In genomic region chr3:193836511-193836910, GRCh38 we compare ENCODE assay signal across 18 cellular contexts.
A peak's percentile ranks its signal among the peaks of the same experiment; 100 is the strongest.
DNase-seq lines count a peak whose midpoint lies in the region; ATAC-seq and TF ChIP-seq lines count a peak whose summit lies in the region.
"Had no signal": no experiment of that assay in that cellular context is flagged by ENCODE, and none has a peak within 500 bp of the region (broad histone marks: within the 10 kb centered on the region; RNA-seq: fewer than 3 reads in every experiment).

No MANE protein-coding gene starts in this region.

- H3K9ac ChIP-seq in mucosa of stomach (ENCODE audit: low read length) = peak overlapping the region; percentile 42

- H3K4me3 ChIP-seq in esophagus (ENCODE audit: low read depth in 1 of 2, low read length in 2 of 2) = peak overlapping the region; percentile 8 to 53
- no peak overlapping the region for H3K4me3 ChIP-seq in mucosa of stomach (ENCODE audit: low read length)
- peak overlapping the region in 1 of 2 donors; percentile 35 for H3K4me3 ChIP-seq in vagina
- H3K4me3 ChIP-seq: A549, HAP-1 had no signal

- no peak for TF ChIP-seq POLR2A in vagina (IDR thresholded peaks at IDR 0.05)

- CTCF ChIA-PET in WTC11 (lab: Charles Lee) = interaction anchor here (0.7 kb wide), 1 partner anchor 32 kb away, joined by 4 read pairs; no protein-coding TSS in a partner anchor

- 41 to 92% methylated on average over 1 to 2 of the region's 2 CpGs for WGBS in esophagus, 2 donors

- ATAC-seq in WTC11 (no peak), HG02623 (IDR thresholded peaks at IDR 0.05; ENCODE audit: unreplicated experiment) (no peak), T-helper 17 cell (no peak)
- ATAC-seq: A549, HepG2 had no signal

- H3K27ac ChIP-seq in esophagus (ENCODE audit: low read depth in 2 of 2, low read length in 1 of 2) (peak overlapping the region in 1 of 2 donors; percentile 92), vagina (peak overlapping the region; percentile 30)
- H3K27ac ChIP-seq: A549, C4-2B had no signal

- H3K4me1 ChIP-seq in esophagus (ENCODE audit: control insufficient read depth in 2 of 2, insufficient read depth in 2 of 2, low read length in 1 of 2) (peaks cover 3 to 20% of the 10 kb centered on the region in 2 donors), mucosa of stomach (ENCODE audit: control insufficient read depth, insufficient read depth, low read length) (peaks cover 54% of the 10 kb centered on the region), vagina (peaks cover 9% of the 10 kb centered on the region)
- H3K4me1 ChIP-seq: BE2C, HAP-1 had no signal

- TF ChIP-seq CTCF in WTC11 (IDR thresholded peaks at IDR 0.05) (no peak), vagina (IDR thresholded peaks at IDR 0.05) (no peak)

- peaks cover 5% of the 10 kb centered on the region for H3K27me3 Mint-ChIP-seq in WTC11 (ENCODE audit: low read depth)
- peaks cover 49% of the 10 kb centered on the region for H3K27me3 Mint-ChIP-seq in activated T-cell treated with anti-CD3 and anti-CD28 coated beads, Interleukin-2, amount 50 U/mL, for 24 hours
- H3K27me3 Mint-ChIP-seq in T-helper 17 cell = peaks cover 64% of the 10 kb centered on the region

- H3K9me3 ChIP-seq in esophagus (ENCODE audit: control insufficient read depth in 2 of 2, insufficient read depth in 1 of 2, low read depth in 1 of 2, low read length in 1 of 2) (no peaks in the 10 kb centered on the region), mucosa of stomach (ENCODE audit: control insufficient read depth, low read length) (no peaks in the 10 kb centered on the region), vagina (no peaks in the 10 kb centered on the region), T-helper 17 cell (ENCODE audit: control insufficient read depth, low read length, poor library complexity, severe bottlenecking) (no peaks in the 10 kb centered on the region)
- H3K9me3 ChIP-seq: A549, HAP-1 had no signal

- no peak for DNase-seq in WTC11 (ENCODE audit: low spot score)
- no peak for DNase-seq in vagina (ENCODE audit: extremely low spot score in 2 of 2)
- DNase-seq in activated T-cell treated with anti-CD3 and anti-CD28 coated beads, Interleukin-2, amount 50 U/mL, for 24 hours = no peak
- DNase-seq in T-helper 17 cell = no peak
- DNase-seq: BE2C; CD4-positive, alpha-beta memory T cell; COR-L47; DMS153; DND-41; GF-D8; GOT3 had no signal

- H3K27ac Mint-ChIP-seq in WTC11 (peak overlapping the region; percentile 54; the same call in 1 of the 2 replicates), T-helper 17 cell (no peak overlapping the region)
- H3K27ac Mint-ChIP-seq in activated T-cell treated with anti-CD3 and anti-CD28 coated beads, Interleukin-2, amount 50 U/mL, for 24 hours = no peak overlapping the region
- H3K27ac Mint-ChIP-seq: CD4-positive, alpha-beta memory T cell had no signal

- H3K9me3 Mint-ChIP-seq in WTC11 = no peaks in the 10 kb centered on the region
- no peaks in the 10 kb centered on the region for H3K9me3 Mint-ChIP-seq in activated T-cell treated with anti-CD3 and anti-CD28 coated beads, Interleukin-2, amount 50 U/mL, for 24 hours
- H3K9me3 Mint-ChIP-seq: CD4-positive, alpha-beta memory T cell had no signal

- no peaks in the 10 kb centered on the region for H3K27me3 ChIP-seq in esophagus (ENCODE audit: control insufficient read depth in 1 of 2, insufficient read depth in 2 of 2, low read length in 2 of 2)
- peaks cover 4% of the 10 kb centered on the region for H3K27me3 ChIP-seq in mucosa of stomach (ENCODE audit: control insufficient read depth, insufficient read depth, low read length)
- no peaks in the 10 kb centered on the region for H3K27me3 ChIP-seq in vagina
- H3K27me3 ChIP-seq: BE2C had no signal

- intact Hi-C loops in vagina (cut with DNase I) = no loop called here

- H3K4me3 Mint-ChIP-seq in WTC11 = no peak overlapping the region
- no peak overlapping the region for H3K4me3 Mint-ChIP-seq in activated T-cell treated with anti-CD3 and anti-CD28 coated beads, Interleukin-2, amount 50 U/mL, for 24 hours
- no peak overlapping the region for H3K4me3 Mint-ChIP-seq in T-helper 17 cell
- H3K4me3 Mint-ChIP-seq: CD4-positive, alpha-beta memory T cell had no signal

- no peaks in the 10 kb centered on the region for H3K4me1 Mint-ChIP-seq in WTC11
- H3K4me1 Mint-ChIP-seq in activated T-cell treated with anti-CD3 and anti-CD28 coated beads, Interleukin-2, amount 50 U/mL, for 24 hours (ENCODE audit: low read depth) = peaks cover 5% of the 10 kb centered on the region
- peaks cover 6% of the 10 kb centered on the region for H3K4me1 Mint-ChIP-seq in T-helper 17 cell
- H3K4me1 Mint-ChIP-seq: CD4-positive, alpha-beta memory T cell had no signal

- no peaks in the 10 kb centered on the region for H3K36me3 Mint-ChIP-seq in WTC11
- no peaks in the 10 kb centered on the region for H3K36me3 Mint-ChIP-seq in activated T-cell treated with anti-CD3 and anti-CD28 coated beads, Interleukin-2, amount 50 U/mL, for 24 hours (ENCODE audit: low read depth)
- H3K36me3 Mint-ChIP-seq in T-helper 17 cell (ENCODE audit: low read depth) = peaks cover 6% of the 10 kb centered on the region
- H3K36me3 Mint-ChIP-seq: CD4-positive, alpha-beta memory T cell had no signal

- H3K36me3 ChIP-seq in esophagus (ENCODE audit: control insufficient read depth in 2 of 2, insufficient read depth in 2 of 2, low read length in 1 of 2) (no peaks in the 10 kb centered on the region), mucosa of stomach (ENCODE audit: control insufficient read depth, insufficient read depth, low read length) (no peaks in the 10 kb centered on the region), vagina (no peaks in the 10 kb centered on the region)
- H3K36me3 ChIP-seq: BE2C, HAP-1 had no signal

- POLR2A ChIA-PET in WTC11 (lab: Charles Lee) = interaction anchor here (0.7 kb wide), 1 partner anchor 22 kb away, joined by 3 read pairs; no protein-coding TSS in a partner anchor

TF ChIP-seq in WTC11, 78 proteins besides CTCF, POLR2A, EP300 and RAD21:
- TF ChIP-seq USF1 (CRISPR knock-in tag; IDR thresholded peaks at IDR 0.05) = no peak
- no peak for TF ChIP-seq ZBTB43 (CRISPR knock-in tag; IDR thresholded peaks at IDR 0.05)
- TF ChIP-seq E2F1 (CRISPR knock-in tag; IDR thresholded peaks at IDR 0.05) = no peak
- TF ChIP-seq ZNF423 (CRISPR knock-in tag; IDR thresholded peaks at IDR 0.05) = no peak
- TF ChIP-seq NR3C1 (CRISPR knock-in tag; conservative IDR thresholded peaks at IDR 0.05; ENCODE audit: low read depth) = no peak
- no peak for TF ChIP-seq NR1H2 (CRISPR knock-in tag; IDR thresholded peaks at IDR 0.05)
- TF ChIP-seq JAZF1 (CRISPR knock-in tag; IDR thresholded peaks at IDR 0.05) = no peak
- TF ChIP-seq FOXK1 (CRISPR knock-in tag; IDR thresholded peaks at IDR 0.05) = no peak
- TF ChIP-seq ATF3 (CRISPR knock-in tag; conservative IDR thresholded peaks at IDR 0.05) = no peak
- TF ChIP-seq ZNF425 (CRISPR knock-in tag; conservative IDR thresholded peaks at IDR 0.05) = no peak
- no peak for TF ChIP-seq CREB1 (CRISPR knock-in tag; IDR thresholded peaks at IDR 0.05)
- TF ChIP-seq ZNF138 (CRISPR knock-in tag; conservative IDR thresholded peaks at IDR 0.05) = no peak
